18 cellular contexts compared by ENCODE assay signal in genomic region chr10:79556961-79557360, GRCh38. TPM values are rescaled to one million over a fixed set of nuclear protein-coding genes. Genes with fewer than 3 reads are reported as not detected.
"Had no signal": no experiment of that assay in that cellular context is flagged by ENCODE, and none has a peak within 500 bp of the region (broad histone marks: within the 10 kb centered on the region; RNA-seq: fewer than 3 reads in every experiment).

No MANE protein-coding gene starts in this region.

RNA-seq across cellular contexts. Expression of gene SFTPA2, which starts 3.2 kb away (rescaled TPM):
- total RNA-seq: activated B cell treated with CpG ODN at 0.5 μM for 24 hours; activated CD4-positive, alpha-beta memory T cell treated with anti-CD3 and anti-CD28 coated beads for 36 hours; activated CD4-positive, alpha-beta T cell treated with anti-CD3 and anti-CD28 coated beads, Interleukin-2, amount 10 ng/mL, durations not matched to agents 24 days and 14 days; activated CD8-positive, alpha-beta memory T cell treated with anti-CD3 and anti-CD28 coated beads for 36 hours; activated CD8-positive, alpha-beta T cell treated with anti-CD3 and anti-CD28 coated beads for 36 hours; activated naive CD4-positive, alpha-beta T cell treated with anti-CD3 and anti-CD28 coated beads for 36 hours; activated naive CD4-positive, alpha-beta T cell treated with anti-CD3 and anti-CD28 coated beads, Interleukin-2, amount 50 U/mL, for 72 hours; activated naive CD8-positive, alpha-beta T cell treated with anti-CD3 and anti-CD28 coated beads for 36 hours; activated T-cell treated with anti-CD3 and anti-CD28 coated beads, Interleukin-2, amount 50 U/mL, for 72 hours; activated T-helper 1 cell treated with anti-CD3 and anti-CD28 coated beads, Interleukin-12 subunit alpha, Interleukin-12 subunit beta, Interleukin-2, Interleukin-4 antibody, amounts not matched to agents 30 ng/mL and 10 ng/mL and 1 ng/mL, durations not matched to agents 14 hours and 24 hours and 36 hours; activated T-helper 17 cell treated with anti-CD3 and anti-CD28 coated beads, Interleukin-2, amount 50 U/mL, for 72 hours; astrocyte; T-helper 1 cell treated with Interleukin-12 subunit alpha and Interleukin-12 subunit beta and Interleukin-4 antibody, amounts not matched to agents 30 ng/mL and 1 ng/mL, for 36 hours; T-helper 17 cell; T-helper 2 cell treated with Interferon-gamma antibody and Interleukin-4, amounts not matched to agents 100 ng/mL and 5 ng/mL, for 36 hours had no signal
- polyA plus RNA-seq: cardiac muscle cell had no signal

RNA-seq across cellular contexts. Expression of gene EIF5AL1, which starts 44.6 kb away (rescaled TPM):
- total RNA-seq: body of pancreas had no signal

RNA-seq across cellular contexts. Expression of gene SFTPA1, which starts 53.8 kb away (rescaled TPM):
- total RNA-seq: activated B cell treated with CpG ODN at 0.5 μM for 24 hours; activated CD4-positive, alpha-beta memory T cell treated with anti-CD3 and anti-CD28 coated beads for 36 hours; activated CD4-positive, alpha-beta T cell treated with anti-CD3 and anti-CD28 coated beads, Interleukin-2, amount 10 ng/mL, durations not matched to agents 24 days and 14 days; activated CD8-positive, alpha-beta memory T cell treated with anti-CD3 and anti-CD28 coated beads for 36 hours; activated CD8-positive, alpha-beta T cell treated with anti-CD3 and anti-CD28 coated beads for 36 hours; activated naive CD4-positive, alpha-beta T cell treated with anti-CD3 and anti-CD28 coated beads for 36 hours; activated naive CD4-positive, alpha-beta T cell treated with anti-CD3 and anti-CD28 coated beads, Interleukin-2, amount 50 U/mL, for 72 hours; activated naive CD8-positive, alpha-beta T cell treated with anti-CD3 and anti-CD28 coated beads for 36 hours; activated T-cell treated with anti-CD3 and anti-CD28 coated beads, Interleukin-2, amount 50 U/mL, for 72 hours; activated T-helper 1 cell treated with anti-CD3 and anti-CD28 coated beads, Interleukin-12 subunit alpha, Interleukin-12 subunit beta, Interleukin-2, Interleukin-4 antibody, amounts not matched to agents 30 ng/mL and 10 ng/mL and 1 ng/mL, durations not matched to agents 14 hours and 24 hours and 36 hours; astrocyte; breast epithelium; cardiac muscle cell; T-helper 1 cell treated with Interleukin-12 subunit alpha and Interleukin-12 subunit beta and Interleukin-4 antibody, amounts not matched to agents 30 ng/mL and 1 ng/mL, for 36 hours; T-helper 17 cell; T-helper 2 cell treated with Interferon-gamma antibody and Interleukin-4, amounts not matched to agents 100 ng/mL and 5 ng/mL, for 36 hours had no signal
- polyA plus RNA-seq: cardiac muscle cell had no signal
